In the genomic region with DNA sequence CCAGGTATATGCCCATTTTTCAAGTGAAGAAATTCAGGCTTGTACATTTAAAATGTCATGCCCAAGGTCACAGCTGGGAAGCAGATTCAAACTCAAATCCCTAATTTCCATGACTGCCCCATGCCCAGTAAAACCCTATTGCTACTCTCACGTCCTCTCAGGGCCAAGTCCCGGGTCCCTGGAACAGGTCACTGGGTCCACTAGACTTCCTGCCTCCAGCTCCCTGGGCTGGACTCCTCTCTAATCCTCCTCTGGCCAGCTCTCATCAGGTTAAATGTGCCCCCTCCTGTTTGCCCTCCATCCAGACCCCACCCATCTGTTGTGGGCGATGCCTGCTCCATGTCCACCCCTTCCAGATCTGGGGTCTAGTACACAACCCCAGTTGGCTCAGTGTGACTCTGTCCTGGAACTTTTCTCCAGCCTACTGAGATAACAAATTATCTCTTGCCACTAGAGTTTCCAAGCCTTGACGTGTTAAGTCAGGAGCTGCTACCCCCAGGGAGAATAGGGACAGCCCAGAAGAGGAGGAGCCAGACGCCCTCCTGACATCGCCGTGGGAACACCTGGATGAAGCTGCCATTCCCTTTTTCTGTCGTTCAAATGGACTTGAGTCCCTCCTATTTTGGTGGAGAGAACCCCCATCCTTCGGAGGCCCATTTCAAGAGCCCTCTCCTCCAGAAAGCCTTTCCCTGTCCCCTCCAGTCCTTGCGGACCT, we compare ENCODE assay signal across 24 cellular contexts.
DNase-seq lines count a peak whose midpoint lies in the region; ATAC-seq and TF ChIP-seq lines count a peak whose summit lies in the region.
"Had no signal": no experiment of that assay in that cellular context is flagged by ENCODE, and none has a peak within 500 bp of the region (broad histone marks: within the 10 kb centered on the region; RNA-seq: fewer than 3 reads in every experiment).

No MANE protein-coding gene starts in this region.

- no peak for TF ChIP-seq CTCF in VCaP (conservative IDR thresholded peaks at IDR 0.05)
- TF ChIP-seq CTCF in nephron (IDR thresholded peaks at IDR 0.05; ENCODE audit: unreplicated experiment in 3 of 3), result no peak

- H3K4me3 Mint-ChIP-seq in nephron, result no peak overlapping the region
- H3K4me3 Mint-ChIP-seq: activated T-helper 17 cell treated with anti-CD3 and anti-CD28 coated beads, Interleukin-2, amount 50 U/mL, for 72 hours; CD8-positive, alpha-beta T cell had no signal

- H3K9me3 Mint-ChIP-seq in nephron, result no peaks in the 10 kb centered on the region
- H3K9me3 Mint-ChIP-seq: activated naive CD4-positive, alpha-beta T cell treated with anti-CD3 and anti-CD28 coated beads, Interleukin-2, amount 50 U/mL, for 72 hours; activated T-helper 17 cell treated with anti-CD3 and anti-CD28 coated beads, Interleukin-2, amount 50 U/mL, for 72 hours; CD8-positive, alpha-beta T cell had no signal

- ATAC-seq in GM18907 (IDR thresholded peaks at IDR 0.05; ENCODE audit: unreplicated experiment), result no peak
- ATAC-seq: A549; activated naive CD4-positive, alpha-beta T cell treated with anti-CD3 and anti-CD28 coated beads, Interleukin-2, amount 50 U/mL, for 72 hours; activated T-helper 17 cell treated with anti-CD3 and anti-CD28 coated beads, Interleukin-2, amount 50 U/mL, for 72 hours; CD8-positive, alpha-beta T cell; lower lobe of right lung had no signal

- H3K4me1 Mint-ChIP-seq in nephron, result peaks cover 17% of the 10 kb centered on the region
- H3K4me1 Mint-ChIP-seq: activated T-helper 17 cell treated with anti-CD3 and anti-CD28 coated beads, Interleukin-2, amount 50 U/mL, for 72 hours had no signal

- H3K27ac ChIP-seq in VCaP, result peak overlapping the region; percentile 100; the same call in 1 of the 2 replicates
- H3K27ac ChIP-seq: lower lobe of right lung, SK-N-MC had no signal

- H3K36me3 Mint-ChIP-seq in nephron (ENCODE audit: low read depth), result no peaks in the 10 kb centered on the region
- H3K36me3 Mint-ChIP-seq: activated naive CD4-positive, alpha-beta T cell treated with anti-CD3 and anti-CD28 coated beads, Interleukin-2, amount 50 U/mL, for 72 hours; CD8-positive, alpha-beta T cell had no signal

- H3K27ac Mint-ChIP-seq in nephron, result peak overlapping the region in 2 of 3 experiments; percentile 17 to 31
- H3K27ac Mint-ChIP-seq: activated T-helper 17 cell treated with anti-CD3 and anti-CD28 coated beads, Interleukin-2, amount 50 U/mL, for 72 hours; CD8-positive, alpha-beta T cell had no signal

- H3K27me3 Mint-ChIP-seq in nephron (ENCODE audit: low read depth), result peaks cover 3% of the 10 kb centered on the region
- H3K27me3 Mint-ChIP-seq: activated T-helper 17 cell treated with anti-CD3 and anti-CD28 coated beads, Interleukin-2, amount 50 U/mL, for 72 hours had no signal

- DNase-seq in NCI-H146 (lab: John Stamatoyannopoulos, UW), result peak; percentile 16
- no peak for DNase-seq in NCI-H146 treated with DMSO at 0.1 percent for 48 hours (lab: John Stamatoyannopoulos, UW; ENCODE audit: unreplicated experiment)
- peak; percentile 55 for DNase-seq in ELF-1 (ENCODE audit: low read depth, low spot score)
- no peak for DNase-seq in NCI-H2029 treated with DMSO at 0.1 percent for 48 hours (lab: John Stamatoyannopoulos, UW)
- DNase-seq in cortex of kidney (lab: John Stamatoyannopoulos, UW), result no peak
- DNase-seq: activated CD4-positive, alpha-beta T cell treated with anti-CD3 and anti-CD28 coated beads, Interleukin-2, amount 50 U/mL, for 4 hours; activated CD4-positive, CD25-positive, alpha-beta regulatory T cell; activated CD8-positive, alpha-beta memory T cell treated with anti-CD3 and anti-CD28 coated beads, Interleukin-2, amount 50 U/mL, for 48 hours; caudate nucleus; CD8-positive, alpha-beta T cell; DND-41; glutamatergic neuron; HCEC 1CT; lower lobe of right lung; NCI-H1930; occipital lobe; T-helper 2 cell had no signal

Comparison
In these comparisons a context has a peak if more than half of its experiments do, and no peak if none do; other contexts are left out.
1. DNase-seq: peak in NCI-H146 (single experiment) and ELF-1 (single experiment); none in NCI-H146 treated with DMSO at 0.1 percent for 48 hours (single experiment), NCI-H2029 treated with DMSO at 0.1 percent for 48 hours (single experiment) and cortex of kidney (single experiment).